In genomic region chr3:60030982-60031381, GRCh38 we compare ENCODE assay signal across 24 cellular contexts.
"Had no signal": no experiment of that assay in that cellular context is flagged by ENCODE, and none has a peak within 500 bp of the region (broad histone marks: within the 10 kb centered on the region; RNA-seq: fewer than 3 reads in every experiment).

No MANE protein-coding gene starts in this region.

- H3K4me1 ChIP-seq: adrenal gland, breast epithelium had no signal

- H3K27ac Mint-ChIP-seq: activated CD4-positive, alpha-beta T cell treated with anti-CD3 and anti-CD28 coated beads, Interleukin-2, amount 10 ng/mL, durations not matched to agents 7 days and 5 days; activated CD8-positive, alpha-beta T cell treated with anti-CD3 and anti-CD28 coated beads for 36 hours; activated naive CD4-positive, alpha-beta T cell treated with anti-CD3 and anti-CD28 coated beads, Interleukin-2, amount 10 ng/mL, durations not matched to agents 7 days and 5 days; activated naive CD8-positive, alpha-beta T cell treated with anti-CD3 and anti-CD28 coated beads, Interleukin-2, amount 10 ng/mL, durations not matched to agents 7 days and 5 days; activated T-cell treated with anti-CD3 and anti-CD28 coated beads, Interleukin-2, amount 50 U/mL, for 24 hours had no signal

- ATAC-seq: activated CD8-positive, alpha-beta T cell treated with anti-CD3 and anti-CD28 coated beads for 36 hours; body of pancreas; Panc1 had no signal

- H3K36me3 ChIP-seq: adrenal gland, breast epithelium, MG63 had no signal

- H3K9me3 Mint-ChIP-seq: activated T-cell treated with anti-CD3 and anti-CD28 coated beads, Interleukin-2, amount 50 U/mL, for 24 hours had no signal

- H3K4me3 ChIP-seq: adrenal gland, body of pancreas, breast epithelium, MG63 had no signal

- H3K27ac ChIP-seq: adrenal gland, body of pancreas, breast epithelium had no signal

- DNase-seq: activated CD4-positive, alpha-beta T cell treated with anti-CD3 and anti-CD28 coated beads, Interleukin-2, amount 10 ng/mL, durations not matched to agents 7 days and 5 days; activated CD8-positive, alpha-beta T cell treated with anti-CD3 and anti-CD28 coated beads for 36 hours; activated effector memory CD4-positive, alpha-beta T cell treated with anti-CD3 and anti-CD28 coated beads, Interleukin-2, amount 50 U/mL, for 16 hours; activated naive CD4-positive, alpha-beta T cell treated with anti-CD3 and anti-CD28 coated beads, Interleukin-2, amount 10 ng/mL, durations not matched to agents 7 days and 5 days; activated naive CD8-positive, alpha-beta T cell treated with anti-CD3 and anti-CD28 coated beads, Interleukin-2, amount 10 ng/mL, durations not matched to agents 7 days and 5 days; activated T-cell treated with anti-CD3 and anti-CD28 coated beads, Interleukin-2, amount 50 U/mL, for 24 hours; adrenal gland; body of pancreas; caudate nucleus; cerebellar nuclear complex; Kasumi-1; KG1; MG63; NCI-H1048; NCI-H1105 treated with DMSO at 0.1 percent for 48 hours; NCI-H1436; NCI-H1694; NCI-H1930; NCI-H345; NCI-H524 treated with DMSO at 0.1 percent for 48 hours; RPMI8226; SW 1271 had no signal

- H3K27me3 ChIP-seq: adrenal gland, body of pancreas, breast epithelium, MG63 had no signal

- H3K27me3 Mint-ChIP-seq: activated CD4-positive, alpha-beta T cell treated with anti-CD3 and anti-CD28 coated beads, Interleukin-2, amount 10 ng/mL, durations not matched to agents 7 days and 5 days; activated CD8-positive, alpha-beta T cell treated with anti-CD3 and anti-CD28 coated beads for 36 hours; activated naive CD4-positive, alpha-beta T cell treated with anti-CD3 and anti-CD28 coated beads, Interleukin-2, amount 10 ng/mL, durations not matched to agents 7 days and 5 days; activated naive CD8-positive, alpha-beta T cell treated with anti-CD3 and anti-CD28 coated beads, Interleukin-2, amount 10 ng/mL, durations not matched to agents 7 days and 5 days; activated T-cell treated with anti-CD3 and anti-CD28 coated beads, Interleukin-2, amount 50 U/mL, for 24 hours had no signal

- H3K9me3 ChIP-seq: adrenal gland, body of pancreas, breast epithelium, MG63 had no signal

- H3K4me3 Mint-ChIP-seq: activated CD4-positive, alpha-beta T cell treated with anti-CD3 and anti-CD28 coated beads, Interleukin-2, amount 10 ng/mL, durations not matched to agents 7 days and 5 days; activated CD8-positive, alpha-beta T cell treated with anti-CD3 and anti-CD28 coated beads for 36 hours; activated naive CD4-positive, alpha-beta T cell treated with anti-CD3 and anti-CD28 coated beads, Interleukin-2, amount 10 ng/mL, durations not matched to agents 7 days and 5 days; activated naive CD8-positive, alpha-beta T cell treated with anti-CD3 and anti-CD28 coated beads, Interleukin-2, amount 10 ng/mL, durations not matched to agents 7 days and 5 days; activated T-cell treated with anti-CD3 and anti-CD28 coated beads, Interleukin-2, amount 50 U/mL, for 24 hours had no signal
